Comparison of ENCODE assay signal across 9 cellular contexts in genomic region chr1:206582537-206583460, GRCh38. TPM values are rescaled to one million over a fixed set of nuclear protein-coding genes. Genes with fewer than 3 reads are reported as not detected.
DNase-seq lines count a peak whose midpoint lies in the region; ATAC-seq and TF ChIP-seq lines count a peak whose summit lies in the region.
"Had no signal": no experiment of that assay in that cellular context is flagged by ENCODE, and none has a peak within 500 bp of the region (broad histone marks: within the 10 kb centered on the region; RNA-seq: fewer than 3 reads in every experiment).

No MANE protein-coding gene starts in this region.

- peaks cover 62% of the 10 kb centered on the region for H3K4me1 ChIP-seq in CD8-positive, alpha-beta T cell (ENCODE audit: insufficient read depth, low read length)

- no peaks in the 10 kb centered on the region for H3K27me3 Mint-ChIP-seq in CD8-positive, alpha-beta T cell (ENCODE audit: low read depth)
- H3K27me3 Mint-ChIP-seq in effector memory CD8-positive, alpha-beta T cell: no peaks in the 10 kb centered on the region

- POLR2A ChIA-PET in CD8-positive, alpha-beta T cell (lab: Charles Lee): interaction anchor here (1.4 to 18.3 kb wide), 7 partner anchors 9 to 113 kb away, joined by 3 to 320 read pairs (median 5); partner anchors contain the start of gene IKBKE

- ATAC-seq in CD8-positive, alpha-beta T cell: no peak
- ATAC-seq in effector memory CD8-positive, alpha-beta T cell (replicated peaks): no peak
- ATAC-seq in HG02852 (IDR thresholded peaks at IDR 0.05; ENCODE audit: unreplicated experiment) (no peak), HG03565 (IDR thresholded peaks at IDR 0.05; ENCODE audit: unreplicated experiment) (no peak), HG03521 (IDR thresholded peaks at IDR 0.05; ENCODE audit: unreplicated experiment) (no peak)

- H3K4me3 ChIP-seq in CD8-positive, alpha-beta T cell (ENCODE audit: low read depth, low read length): no peak overlapping the region

- no peaks in the 10 kb centered on the region for H3K9me3 ChIP-seq in CD8-positive, alpha-beta T cell (ENCODE audit: low read length)
- H3K9me3 ChIP-seq: SK-N-SH had no signal

- CTCF ChIA-PET in CD8-positive, alpha-beta T cell (lab: Charles Lee): interaction anchor here (0.6 to 24.2 kb wide), 18 partner anchors 10 to 443 kb away, joined by 3 to 709 read pairs (median 8); partner anchors contain the start of genes EIF2D and IKBKE

- peaks cover 72% of the 10 kb centered on the region for H3K4me1 Mint-ChIP-seq in CD8-positive, alpha-beta T cell (ENCODE audit: low read depth)
- H3K4me1 Mint-ChIP-seq in effector memory CD8-positive, alpha-beta T cell (ENCODE audit: low read depth in 2 of 2): peaks cover 60 to 65% of the 10 kb centered on the region in 2 donors

- no peaks in the 10 kb centered on the region for H3K9me3 Mint-ChIP-seq in CD8-positive, alpha-beta T cell
- H3K9me3 Mint-ChIP-seq in effector memory CD8-positive, alpha-beta T cell: no peaks in the 10 kb centered on the region

- peak overlapping the region; percentile 77 for H3K4me3 Mint-ChIP-seq in CD8-positive, alpha-beta T cell
- peak overlapping the region; percentile 81 to 93 for H3K4me3 Mint-ChIP-seq in effector memory CD8-positive, alpha-beta T cell

- peak overlapping the region; percentile 96 for H3K27ac Mint-ChIP-seq in CD8-positive, alpha-beta T cell
- H3K27ac Mint-ChIP-seq in effector memory CD8-positive, alpha-beta T cell: peak overlapping the region; percentile 98 to 100

- H3K27me3 ChIP-seq in CD8-positive, alpha-beta T cell (ENCODE audit: insufficient read depth, low read length): no peaks in the 10 kb centered on the region

- DNase-seq in CD8-positive, alpha-beta T cell: peak in 1 of 7 experiments; percentile 38
- peak; percentile 75 for DNase-seq in activated CD4-positive, alpha-beta T cell treated with anti-CD3 and anti-CD28 coated beads for 48 hours
- DNase-seq in effector memory CD8-positive, alpha-beta T cell: no peak
- peak; percentile 42 to 51 for DNase-seq in stimulated activated CD4-positive, alpha-beta T cell treated with anti-CD3 and anti-CD28 coated beads, Interleukin-1b, Interleukin-23, amount 100 ng/mL, for 4 hours (ENCODE audit: low read depth in 2 of 2)
- DNase-seq in NCI-H187 (lab: John Stamatoyannopoulos, UW): no peak

- intact Hi-C loops in CD8-positive, alpha-beta T cell (cut with DNase I, micrococcal nuclease): loop anchor here (1.0 to 2.0 kb wide), 8 partner anchors 7 to 120 kb away; partner anchors contain the start of gene EIF2D (in 1 of the 2)

- no peak for TF ChIP-seq CTCF in CD8-positive, alpha-beta T cell (IDR thresholded peaks at IDR 0.05)

- H3K27ac ChIP-seq in CD8-positive, alpha-beta T cell (ENCODE audit: low read depth, low read length): peak overlapping the region; percentile 66

- peaks cover 74% of the 10 kb centered on the region for H3K36me3 Mint-ChIP-seq in CD8-positive, alpha-beta T cell
- peaks cover 93% of the 10 kb centered on the region for H3K36me3 Mint-ChIP-seq in effector memory CD8-positive, alpha-beta T cell (ENCODE audit: insufficient read depth)

- peaks cover 35% of the 10 kb centered on the region for H3K36me3 ChIP-seq in CD8-positive, alpha-beta T cell (ENCODE audit: insufficient read depth, low read length)

RNA-seq across cellular contexts. Expression of gene EIF2D, which starts 29.5 kb away (rescaled TPM):
- total RNA-seq in CD8-positive, alpha-beta T cell: 10 to 100 TPM; 42.0 to 49.2 TPM

RNA-seq across cellular contexts. Expression of gene DYRK3, which starts 52.5 kb away (rescaled TPM):
- 1 to 10 TPM in 1 of 2 experiments, under 1 TPM in 1; 0.94 to 1.4 TPM for total RNA-seq in CD8-positive, alpha-beta T cell

Comparison
In these comparisons a context has a peak if more than half of its experiments do, and no peak if none do; other contexts are left out.
1. DNase-seq: peak in activated CD4-positive, alpha-beta T cell treated with anti-CD3 and anti-CD28 coated beads for 48 hours (single experiment) and stimulated activated CD4-positive, alpha-beta T cell treated with anti-CD3 and anti-CD28 coated beads, Interleukin-1b, Interleukin-23, amount 100 ng/mL, for 4 hours (2 of 2); none in effector memory CD8-positive, alpha-beta T cell (0 of 3) and NCI-H187 (0 of 2).